ENCODE assay signal across 8 cellular contexts in the genomic region with DNA sequence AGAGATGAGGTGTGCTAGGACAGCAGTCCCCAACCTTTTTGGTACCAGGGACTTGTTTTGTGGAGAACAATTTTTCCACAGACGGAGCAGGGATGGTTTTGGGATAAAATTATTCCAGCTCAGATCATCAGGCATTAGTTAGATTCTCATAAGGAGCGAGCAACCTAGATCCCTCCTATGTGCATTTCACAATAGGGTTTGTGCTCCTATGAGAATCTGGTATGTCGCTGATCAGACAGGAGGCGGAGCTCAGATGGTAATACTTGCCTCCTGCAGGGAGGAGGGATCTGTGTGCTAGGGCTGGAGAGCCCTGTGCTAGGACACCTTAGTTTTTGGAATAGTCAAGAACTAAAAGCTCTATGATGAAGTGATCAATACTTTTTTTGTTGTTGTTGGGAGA. TPM values are rescaled to one million over a fixed set of nuclear protein-coding genes. Genes with fewer than 3 reads are reported as not detected.
A peak's percentile ranks its signal among the peaks of the same experiment; 100 is the strongest.
DNase-seq lines count a peak whose midpoint lies in the region; ATAC-seq and TF ChIP-seq lines count a peak whose summit lies in the region.

No MANE protein-coding gene starts in this region.

- H3K36me3 ChIP-seq in Panc1 (ENCODE audit: control insufficient read depth, insufficient read depth, low read length) (no peaks in the 10 kb centered on the region), endodermal cell (ENCODE audit: control insufficient read depth, insufficient read depth, low read length) (peaks cover 14% of the 10 kb centered on the region)

- H3K4me3 Mint-ChIP-seq in endodermal cell: no peak overlapping the region
- H3K4me3 Mint-ChIP-seq in stimulated activated naive B cell treated with anti-CD40 and anti-IgM and Interleukin-4, amounts not matched to agents 10 μg/mL and 1 μg/mL and 100 μg/mL, for 72 hours: no peak overlapping the region

- no TSS peak for BruUV-seq in Panc1 (replicated peaks; lab: Mats Ljungman, UMichigan)

- peaks cover 8% of the 10 kb centered on the region for H3K9me3 Mint-ChIP-seq in endodermal cell
- peaks cover 0 to 3% of the 10 kb centered on the region in 2 donors for H3K9me3 Mint-ChIP-seq in stimulated activated naive B cell treated with anti-CD40 and anti-IgM and Interleukin-4, amounts not matched to agents 10 μg/mL and 1 μg/mL and 100 μg/mL, for 72 hours

- no peak overlapping the region for H3K9ac ChIP-seq in endodermal cell (ENCODE audit: extremely low read depth, low read length, poor library complexity, severe bottlenecking)

- in situ Hi-C loops in Panc1 (cut with HindIII; ENCODE audit: low pct_unique_long_range_greater_than_20kb, low sequenced_read_pairs): no loop called here

- POLR2A ChIA-PET in Panc1 (lab: Charles Lee): no interaction called here

- H3K27ac Mint-ChIP-seq in endodermal cell: no peak overlapping the region
- peak overlapping the region; percentile 3 for H3K27ac Mint-ChIP-seq in stimulated activated naive B cell treated with anti-CD40 and anti-IgM and Interleukin-4, amounts not matched to agents 10 μg/mL and 1 μg/mL and 100 μg/mL, for 72 hours

- WGBS in endodermal cell (ENCODE audit: insufficient coverage in 1 of 2, insufficient read length in 1 of 2), 2 experiments: 74 to 75% methylated on average over 4 of the region's 4 CpGs

- H3K4me3 ChIP-seq in Panc1 (ENCODE audit: low read depth in 2 of 2, low read length in 2 of 2) (no peak overlapping the region), endodermal cell (ENCODE audit: low read length) (peak overlapping the region; percentile 95)

- H3K9me3 ChIP-seq in Panc1 (ENCODE audit: control insufficient read depth, insufficient read depth, low read depth, low read length): peaks cover 4% of the 10 kb centered on the region; the same call in 1 of the 2 replicates
- peaks cover 12% of the 10 kb centered on the region for H3K9me3 ChIP-seq in endodermal cell (ENCODE audit: control insufficient read depth, low read length)

- intact Hi-C loops in Panc1 (cut with micrococcal nuclease; ENCODE audit: unreplicated experiment): no loop called here

- ATAC-seq in Panc1 (no peak), GM19467 (IDR thresholded peaks at IDR 0.05; ENCODE audit: unreplicated experiment) (no peak), GM21619 (IDR thresholded peaks at IDR 0.05; ENCODE audit: unreplicated experiment) (no peak)
- ATAC-seq in stimulated activated naive B cell treated with anti-CD40 and anti-IgM and Interleukin-4, amounts not matched to agents 10 μg/mL and 1 μg/mL and 100 μg/mL, for 72 hours (replicated peaks): no peak

- H3K27ac ChIP-seq in Panc1 (ENCODE audit: low read length) (peak overlapping the region; percentile 88; the same call in 1 of the 2 replicates), endodermal cell (ENCODE audit: low read depth, low read length) (no peak overlapping the region)

- H3K4me1 Mint-ChIP-seq in endodermal cell: peaks cover 25% of the 10 kb centered on the region
- H3K4me1 Mint-ChIP-seq in stimulated activated naive B cell treated with anti-CD40 and anti-IgM and Interleukin-4, amounts not matched to agents 10 μg/mL and 1 μg/mL and 100 μg/mL, for 72 hours: peaks cover 16 to 30% of the 10 kb centered on the region in 2 donors

- CTCF ChIA-PET in Panc1 (lab: Charles Lee): no interaction called here

- peaks cover 18% of the 10 kb centered on the region for H3K36me3 Mint-ChIP-seq in endodermal cell (ENCODE audit: low read depth)
- peaks cover 23 to 29% of the 10 kb centered on the region in 2 donors for H3K36me3 Mint-ChIP-seq in stimulated activated naive B cell treated with anti-CD40 and anti-IgM and Interleukin-4, amounts not matched to agents 10 μg/mL and 1 μg/mL and 100 μg/mL, for 72 hours

- DNase-seq in AG08395 (ENCODE audit: low spot score) (peak; percentile 59), GM04504 (ENCODE audit: low read depth) (peak; percentile 38), Panc1 (ENCODE audit: low read depth, low spot score) (no peak), endodermal cell (peak; percentile 77), KG1 (lab: John Stamatoyannopoulos, UW) (no peak)
- no peak for DNase-seq in stimulated activated naive B cell treated with anti-CD40 and anti-IgM and Interleukin-4, amounts not matched to agents 10 μg/mL and 1 μg/mL and 100 μg/mL, for 72 hours

- H3K27me3 ChIP-seq in Panc1 (ENCODE audit: control insufficient read depth, insufficient read depth, low read length) (no peaks in the 10 kb centered on the region), endodermal cell (ENCODE audit: control insufficient read depth, insufficient read depth, low read length, poor library complexity, severe bottlenecking) (no peaks in the 10 kb centered on the region)

- H3K4me1 ChIP-seq in Panc1 (ENCODE audit: control insufficient read depth, insufficient read depth, low read length) (peaks cover 13% of the 10 kb centered on the region), endodermal cell (ENCODE audit: control insufficient read depth, insufficient read depth, low read length) (no peaks in the 10 kb centered on the region)

- TF ChIP-seq CTCF in Panc1 (IDR thresholded peaks at IDR 0.05): no peak
- TF ChIP-seq CTCF in endodermal cell (conservative IDR thresholded peaks at IDR 0.05): no peak

- no peaks in the 10 kb centered on the region for H3K27me3 Mint-ChIP-seq in endodermal cell (ENCODE audit: insufficient read depth)
- H3K27me3 Mint-ChIP-seq in stimulated activated naive B cell treated with anti-CD40 and anti-IgM and Interleukin-4, amounts not matched to agents 10 μg/mL and 1 μg/mL and 100 μg/mL, for 72 hours: no peaks in the 10 kb centered on the region

RNA-seq across cellular contexts. Expression of a gene that starts 2.5 kb away (rescaled TPM):
- 17.6 TPM for total RNA-seq in Panc1 (2021; ENCODE audit: unreplicated experiment)
- polyA plus RNA-seq in Panc1 (2012; ENCODE audit: insufficient read length): 9.4 TPM
- 10 to 100 TPM; 12.2 TPM for total RNA-seq in endodermal cell
- 13.0 TPM for polyA plus RNA-seq in endodermal cell (2013, experiment 1 of 2)
- polyA plus RNA-seq in endodermal cell (2013, experiment 2 of 2): 12.5 TPM

RNA-seq across cellular contexts. Expression of a gene that starts 15.4 kb away (rescaled TPM):
- not detected for total RNA-seq in Panc1 (2021; ENCODE audit: unreplicated experiment)
- not detected for polyA plus RNA-seq in Panc1 (2012; ENCODE audit: insufficient read length)
- total RNA-seq in endodermal cell: not detected
- not detected for polyA plus RNA-seq in endodermal cell (2013, experiment 1 of 2)
- polyA plus RNA-seq in endodermal cell (2013, experiment 2 of 2): not detected

RNA-seq across cellular contexts. Expression of a gene that starts 52.0 kb away (rescaled TPM):
- total RNA-seq in Panc1 (2021; ENCODE audit: unreplicated experiment): 27.8 TPM
- 12.1 TPM for polyA plus RNA-seq in Panc1 (2012; ENCODE audit: insufficient read length)
- total RNA-seq in endodermal cell: 10 to 100 TPM in 1 of 2 donors, 1 to 10 TPM in 1; 7.3 to 14.1 TPM
- polyA plus RNA-seq in endodermal cell (2013, experiment 1 of 2): 13.2 TPM
- polyA plus RNA-seq in endodermal cell (2013, experiment 2 of 2): 16.8 TPM

Comparison
In these comparisons a context has a peak if more than half of its experiments do, and no peak if none do; other contexts are left out.
1. DNase-seq: peak in AG08395 (single experiment), GM04504 (single experiment) and endodermal cell (single experiment); none in Panc1 (single experiment), stimulated activated naive B cell treated with anti-CD40 and anti-IgM and Interleukin-4, amounts not matched to agents 10 μg/mL and 1 μg/mL and 100 μg/mL, for 72 hours (single experiment) and KG1 (single experiment).